Comparison of ENCODE assay signal across 17 cellular contexts in genomic region chr22:32448980-32449379, GRCh38. TPM values are rescaled to one million over a fixed set of nuclear protein-coding genes. Genes with fewer than 3 reads are reported as not detected.
"Had no signal": no experiment of that assay in that cellular context is flagged by ENCODE, and none has a peak within 500 bp of the region (broad histone marks: within the 10 kb centered on the region; RNA-seq: fewer than 3 reads in every experiment).

No MANE protein-coding gene starts in this region.

- H3K9me3 ChIP-seq: transverse colon had no signal

- H3K27ac Mint-ChIP-seq: activated CD4-positive, alpha-beta memory T cell treated with anti-CD3 and anti-CD28 coated beads for 36 hours; activated naive CD4-positive, alpha-beta T cell treated with anti-CD3 and anti-CD28 coated beads, Interleukin-2, amount 10 ng/mL, durations not matched to agents 7 days and 5 days; activated T-cell treated with anti-CD3 and anti-CD28 coated beads, Interleukin-2, amount 50 U/mL, for 24 hours; natural killer cell treated with Interleukin-12 subunit alpha and Interleukin-12 subunit beta and Interleukin-15 and Interleukin-18, amount 100 ng/mL, for 72 hours had no signal

- ATAC-seq: esophagus mucosa; natural killer cell treated with Interleukin-12 subunit alpha and Interleukin-12 subunit beta and Interleukin-15 and Interleukin-18, amount 100 ng/mL, for 72 hours had no signal

- H3K4me1 Mint-ChIP-seq: activated naive CD4-positive, alpha-beta T cell treated with anti-CD3 and anti-CD28 coated beads, Interleukin-2, amount 10 ng/mL, durations not matched to agents 7 days and 5 days had no signal

- DNase-seq: activated CD4-positive, alpha-beta memory T cell treated with anti-CD3 and anti-CD28 coated beads for 36 hours; activated naive CD4-positive, alpha-beta T cell treated with anti-CD3 and anti-CD28 coated beads, Interleukin-2, amount 10 ng/mL, durations not matched to agents 7 days and 5 days; activated T-cell treated with anti-CD3 and anti-CD28 coated beads, Interleukin-2, amount 50 U/mL, for 24 hours; dorsolateral prefrontal cortex; left ventricle myocardium inferior; nucleus accumbens; posterior cingulate gyrus; stimulated activated CD4-positive, alpha-beta T cell treated with anti-CD3 and anti-CD28 coated beads, Interleukin-4, amount 100 ng/mL, for 24 hours; stimulated activated naive CD4-positive, alpha-beta T cell treated with Interleukin-2 at 50 U/mL for 16 hours; substantia nigra; transverse colon; WERI-Rb-1 had no signal

- H3K36me3 Mint-ChIP-seq: activated CD4-positive, alpha-beta memory T cell treated with anti-CD3 and anti-CD28 coated beads for 36 hours; activated naive CD4-positive, alpha-beta T cell treated with anti-CD3 and anti-CD28 coated beads, Interleukin-2, amount 10 ng/mL, durations not matched to agents 7 days and 5 days; natural killer cell treated with Interleukin-12 subunit alpha and Interleukin-12 subunit beta and Interleukin-15 and Interleukin-18, amount 100 ng/mL, for 72 hours had no signal

- H3K4me3 Mint-ChIP-seq: activated CD4-positive, alpha-beta memory T cell treated with anti-CD3 and anti-CD28 coated beads for 36 hours; activated naive CD4-positive, alpha-beta T cell treated with anti-CD3 and anti-CD28 coated beads, Interleukin-2, amount 10 ng/mL, durations not matched to agents 7 days and 5 days; activated T-cell treated with anti-CD3 and anti-CD28 coated beads, Interleukin-2, amount 50 U/mL, for 24 hours; natural killer cell treated with Interleukin-12 subunit alpha and Interleukin-12 subunit beta and Interleukin-15 and Interleukin-18, amount 100 ng/mL, for 72 hours had no signal

- H3K27ac ChIP-seq: dorsolateral prefrontal cortex, left ventricle myocardium inferior, transverse colon, WERI-Rb-1 had no signal

- H3K4me1 ChIP-seq: left ventricle myocardium inferior, transverse colon had no signal

- H3K36me3 ChIP-seq: left ventricle myocardium inferior, transverse colon, WERI-Rb-1 had no signal

- H3K9me3 Mint-ChIP-seq: activated CD4-positive, alpha-beta memory T cell treated with anti-CD3 and anti-CD28 coated beads for 36 hours; activated naive CD4-positive, alpha-beta T cell treated with anti-CD3 and anti-CD28 coated beads, Interleukin-2, amount 10 ng/mL, durations not matched to agents 7 days and 5 days; activated T-cell treated with anti-CD3 and anti-CD28 coated beads, Interleukin-2, amount 50 U/mL, for 24 hours; natural killer cell treated with Interleukin-12 subunit alpha and Interleukin-12 subunit beta and Interleukin-15 and Interleukin-18, amount 100 ng/mL, for 72 hours had no signal

- H3K4me3 ChIP-seq: dorsolateral prefrontal cortex, left ventricle myocardium inferior, transverse colon had no signal

RNA-seq across cellular contexts. Expression of gene BPIFC, which starts 15.3 kb away (rescaled TPM):
- total RNA-seq: activated CD4-positive, alpha-beta memory T cell treated with anti-CD3 and anti-CD28 coated beads for 36 hours; cardiac septum; esophagus mucosa; left ventricle myocardium inferior; mesenteric fat pad; natural killer cell treated with Interleukin-12 subunit alpha and Interleukin-12 subunit beta and Interleukin-15 and Interleukin-18, amount 100 ng/mL, for 72 hours; skeletal muscle tissue; transverse colon had no signal
